In genomic region chr21:35275776-35276175, GRCh38 we compare ENCODE assay signal across 1 cellular context.
TF ChIP-seq lines count a peak whose summit lies in the region.

No MANE protein-coding gene starts in this region.

TF ChIP-seq in GM23338, 12 proteins besides CTCF, POLR2A, EP300 and RAD21:
- TF ChIP-seq ZNF462 (CRISPR knock-in tag; IDR thresholded peaks at IDR 0.05) (no peak), STAT1 (IDR thresholded peaks at IDR 0.05; ENCODE audit: unreplicated experiment) (no peak), EZH2phosphoT487 (IDR thresholded peaks at IDR 0.05; ENCODE audit: unreplicated experiment) (no peak), ZNF114 (CRISPR knock-in tag; IDR thresholded peaks at IDR 0.05) (no peak), JUNB (IDR thresholded peaks at IDR 0.05; ENCODE audit: unreplicated experiment) (no peak), ETS1 (IDR thresholded peaks at IDR 0.05) (no peak), CREB1 (CRISPR knock-in tag; IDR thresholded peaks at IDR 0.05; ENCODE audit: low read depth) (no peak), EZH2 (IDR thresholded peaks at IDR 0.05; ENCODE audit: low read depth, unreplicated experiment) (no peak), ZNF331 (CRISPR knock-in tag; IDR thresholded peaks at IDR 0.05; ENCODE audit: low read depth) (no peak), NANOG (IDR thresholded peaks at IDR 0.05; ENCODE audit: borderline replicate concordance) (no peak), REST (IDR thresholded peaks at IDR 0.05; ENCODE audit: unreplicated experiment) (no peak), POLR2AphosphoS5 (IDR thresholded peaks at IDR 0.05; ENCODE audit: low read depth) (no peak)
